31 cellular contexts compared by ENCODE assay signal in genomic region chr10:74792726-74793125, GRCh38.
"Had no signal": no experiment of that assay in that cellular context is flagged by ENCODE, and none has a peak within 500 bp of the region (broad histone marks: within the 10 kb centered on the region; RNA-seq: fewer than 3 reads in every experiment).

No MANE protein-coding gene starts in this region.

- H3K27me3 ChIP-seq: MG63, Peyer's patch, SJSA1 had no signal

- DNase-seq: Karpas-422, MG63, NCI-H1048, NCI-H1092 treated with DMSO at 0.1 percent for 48 hours, NCI-H1105 treated with DMSO at 0.1 percent for 48 hours, NCI-H1417, NCI-H1436, NCI-H146, NCI-H1694, NCI-H187, NCI-H1930, NCI-H2029 treated with DMSO at 0.1 percent for 48 hours, NCI-H2081 treated with DMSO at 0.1 percent for 48 hours, NCI-H2107, NCI-H2171, NCI-H226, NCI-H446 treated with DMSO at 0.1 percent for 48 hours, NCI-H510A, NCI-H524, NCI-H526, NCI-H69, NCI-H748 treated with DMSO at 0.1 percent for 48 hours, NCI-H82, OCI-M1, Peyer's patch, SHP77, SK-N-SH, SW 1271 had no signal

- H3K4me1 ChIP-seq: Peyer's patch, SJSA1 had no signal

- H3K4me3 ChIP-seq: MG63, Peyer's patch, SJSA1 had no signal

- H3K9ac ChIP-seq: KMS-11, SK-N-SH had no signal

- H3K9me3 ChIP-seq: MG63, Peyer's patch, SJSA1, SK-N-SH had no signal

- H3K36me3 ChIP-seq: MG63, Peyer's patch, SJSA1 had no signal

- H3K4me2 ChIP-seq: KMS-11, SK-N-SH had no signal

- H3K9me2 ChIP-seq: SK-N-SH had no signal

- H3K27ac ChIP-seq: KMS-11, Peyer's patch, RWPE1, SJSA1 had no signal
